8 cellular contexts compared by ENCODE assay signal in genomic region chr9:134698587-134699342, GRCh38. TPM values are rescaled to one million over a fixed set of nuclear protein-coding genes. Genes with fewer than 3 reads are reported as not detected.
DNase-seq lines count a peak whose midpoint lies in the region; ATAC-seq and TF ChIP-seq lines count a peak whose summit lies in the region.

No MANE protein-coding gene starts in this region.

- H3K27me3 ChIP-seq in HCT116 (ENCODE audit: insufficient read depth, low read length) (no peaks in the 10 kb centered on the region), PC-3 (ENCODE audit: low read length) (no peaks in the 10 kb centered on the region), left ventricle myocardium inferior (ENCODE audit: low read depth) (peaks cover 4% of the 10 kb centered on the region)

- RAD21 ChIA-PET in HCT116 (lab: Charles Lee; ENCODE audit: low non-redundant PET in 1 of 2, low total read pairs in 2 of 2, uncharacterized antibody in 2 of 2, unreplicated experiment in 2 of 2), result interaction anchor here in 1 of 2 experiments (1.5 kb wide), 1 partner anchor 41 kb away, joined by 7 read pairs; no protein-coding TSS in a partner anchor

- no peaks in the 10 kb centered on the region for H3F3A ChIP-seq in PC-3 (ENCODE audit: low read length, unreplicated experiment)

- no peaks in the 10 kb centered on the region for H3K9me3 Mint-ChIP-seq in activated naive CD8-positive, alpha-beta T cell treated with anti-CD3 and anti-CD28 coated beads, Interleukin-2, amount 10 ng/mL, durations not matched to agents 7 days and 5 days

- H2AFZ ChIP-seq in HCT116 (ENCODE audit: low read depth, low read length, poor library complexity, severe bottlenecking) (no peak overlapping the region), PC-3 (ENCODE audit: low read length) (no peak overlapping the region)

- H3K4me2 ChIP-seq in HCT116 (ENCODE audit: low read length), result no peak overlapping the region
- H3K4me2 ChIP-seq in PC-3 (ENCODE audit: low read length), result no peak overlapping the region

- DNase-seq in HCT116 (ENCODE audit: low read depth, low spot score), result peak; percentile 39
- DNase-seq in PC-3, result peak; percentile 52
- DNase-seq in activated naive CD8-positive, alpha-beta T cell treated with anti-CD3 and anti-CD28 coated beads, Interleukin-2, amount 10 ng/mL, durations not matched to agents 7 days and 5 days, result peak; percentile 69
- peak; percentile 67 for DNase-seq in left ventricle myocardium inferior
- peak; percentile 91 for DNase-seq in retina

- POLR2A ChIA-PET in HCT116 (lab: Charles Lee), result no interaction called here
- POLR2A ChIA-PET in PC-3 (lab: Charles Lee; ENCODE audit: unreplicated experiment), result no interaction called here
- POLR2A ChIA-PET in activated naive CD8-positive, alpha-beta T cell treated with anti-CD3 and anti-CD28 coated beads, Interleukin-2, amount 10 ng/mL, durations not matched to agents 7 days and 5 days (lab: Charles Lee), result no interaction called here

- H4K20me1 ChIP-seq in HCT116 (ENCODE audit: insufficient read depth), result no peaks in the 10 kb centered on the region
- H4K20me1 ChIP-seq in PC-3 (ENCODE audit: low read length), result no peaks in the 10 kb centered on the region

- no peaks in the 10 kb centered on the region for H3K9me3 ChIP-seq in HCT116 (ENCODE audit: control insufficient read depth in 1 of 2, insufficient read depth in 1 of 2, low read depth in 1 of 2, low read length in 2 of 2)
- no peaks in the 10 kb centered on the region for H3K9me3 ChIP-seq in PC-3 (ENCODE audit: low read length)
- H3K9me3 ChIP-seq in left ventricle myocardium inferior (replicated peaks), result no peaks in the 10 kb centered on the region

- H3K36me3 Mint-ChIP-seq in activated naive CD8-positive, alpha-beta T cell treated with anti-CD3 and anti-CD28 coated beads, Interleukin-2, amount 10 ng/mL, durations not matched to agents 7 days and 5 days, result no peaks in the 10 kb centered on the region

- TF ChIP-seq CTCF in C4-2B (conservative IDR thresholded peaks at IDR 0.05) (peak; percentile 98), HCT116 (IDR thresholded peaks at IDR 0.05 in 2 of 3, conservative IDR thresholded peaks at IDR 0.05 in 1 of 3; ENCODE audit: borderline replicate concordance in 1 of 3, insufficient read depth in 1 of 3, low read depth in 2 of 3, low read length in 2 of 3) (peak; percentile 89 to 94 (median 91)), PC-3 (conservative IDR thresholded peaks at IDR 0.05; ENCODE audit: low read depth, low read length) (peak; percentile 70), left ventricle myocardium inferior (IDR thresholded peaks at IDR 0.05; ENCODE audit: borderline replicate concordance) (peak; percentile 96)

- CTCF ChIA-PET in HCT116 (lab: Charles Lee), result interaction anchor here (0.6 to 2.4 kb wide), 7 partner anchors 9 to 1935 kb away, joined by 3 to 30 read pairs (median 3); no protein-coding TSS in a partner anchor
- CTCF ChIA-PET in PC-3 (lab: Charles Lee), result no interaction called here

- BruUV-seq in HCT116 (replicated peaks; lab: Mats Ljungman, UMichigan) (no TSS peak), PC-3 (replicated peaks; lab: Mats Ljungman, UMichigan) (no TSS peak)

- TF ChIP-seq RAD21 in HCT116 (IDR thresholded peaks at IDR 0.05; ENCODE audit: low read depth), result peak; percentile 91

- H3K9me2 ChIP-seq in HCT116 (ENCODE audit: insufficient read depth) (no peaks in the 10 kb centered on the region), PC-3 (replicated peaks; ENCODE audit: low read length) (no peaks in the 10 kb centered on the region)

- no peak for TF ChIP-seq POLR2A in HCT116 (IDR thresholded peaks at IDR 0.05; ENCODE audit: borderline replicate concordance, extremely low read depth, insufficient read depth, insufficient read length)

- H3K4me3 Mint-ChIP-seq in activated naive CD8-positive, alpha-beta T cell treated with anti-CD3 and anti-CD28 coated beads, Interleukin-2, amount 10 ng/mL, durations not matched to agents 7 days and 5 days, result no peak overlapping the region

- H3K4me3 ChIP-seq in HCT116 (replicated peaks in 1 of 2; ENCODE audit: low read depth in 1 of 2, low read length in 2 of 2) (no peak overlapping the region), PC-3 (ENCODE audit: low read length) (no peak overlapping the region), left ventricle myocardium inferior (no peak overlapping the region)

- H3K4me1 Mint-ChIP-seq in activated naive CD8-positive, alpha-beta T cell treated with anti-CD3 and anti-CD28 coated beads, Interleukin-2, amount 10 ng/mL, durations not matched to agents 7 days and 5 days, result no peaks in the 10 kb centered on the region

- no peak overlapping the region for H3K27ac Mint-ChIP-seq in activated naive CD8-positive, alpha-beta T cell treated with anti-CD3 and anti-CD28 coated beads, Interleukin-2, amount 10 ng/mL, durations not matched to agents 7 days and 5 days

- H3K79me2 ChIP-seq in HCT116 (ENCODE audit: insufficient read depth, low read length), result no peaks in the 10 kb centered on the region
- H3K79me2 ChIP-seq in PC-3 (ENCODE audit: low read length), result no peaks in the 10 kb centered on the region

- H3K9ac ChIP-seq in HCT116 (ENCODE audit: low read length) (no peak overlapping the region), PC-3 (ENCODE audit: low read length) (no peak overlapping the region)

- H3K27me3 Mint-ChIP-seq in activated naive CD8-positive, alpha-beta T cell treated with anti-CD3 and anti-CD28 coated beads, Interleukin-2, amount 10 ng/mL, durations not matched to agents 7 days and 5 days, result no peaks in the 10 kb centered on the region

- H3K4me1 ChIP-seq in HCT116 (ENCODE audit: control insufficient read depth in 1 of 2, insufficient read depth in 2 of 2, low read length in 2 of 2), result peaks cover 0 to 2% of the 10 kb centered on the region in 2 experiments; a peak in 1 of 4 replicates
- H3K4me1 ChIP-seq in PC-3 (ENCODE audit: insufficient read depth, low read length), result no peaks in the 10 kb centered on the region
- H3K4me1 ChIP-seq in left ventricle myocardium inferior, result peaks cover 31% of the 10 kb centered on the region

- intact Hi-C loops in HCT116 (cut with micrococcal nuclease) (loop anchor here (1.0 to 10.0 kb wide), 3 partner anchors 41 to 286 kb away; no protein-coding TSS in a partner anchor), PC-3 (cut with micrococcal nuclease) (no loop called here), left ventricle myocardium inferior (cut with micrococcal nuclease) (loop anchor here (10.0 kb wide), 1 partner anchor 286 kb away; no protein-coding TSS in a partner anchor)

- no peak overlapping the region for H3K27ac ChIP-seq in C4-2B
- H3K27ac ChIP-seq in HCT116 (ENCODE audit: low read depth, low read length), result no peak overlapping the region
- no peak overlapping the region for H3K27ac ChIP-seq in PC-3 (ENCODE audit: low read length)
- H3K27ac ChIP-seq in left ventricle myocardium inferior (replicated peaks), result peak overlapping the region; percentile 50

- H3K36me3 ChIP-seq in HCT116 (ENCODE audit: control insufficient read depth in 1 of 2, insufficient read depth in 2 of 2, low read length in 2 of 2) (no peaks in the 10 kb centered on the region), PC-3 (ENCODE audit: low read depth, low read length) (no peaks in the 10 kb centered on the region; the same call in 1 of the 2 replicates), left ventricle myocardium inferior (peaks cover 8% of the 10 kb centered on the region)

- ATAC-seq in HCT116 (peak; percentile 94), PC-3 (peak; percentile 76), GM18870 (IDR thresholded peaks at IDR 0.05; ENCODE audit: unreplicated experiment) (no peak), HG02840 (IDR thresholded peaks at IDR 0.05; ENCODE audit: low FRiP score, unreplicated experiment) (no peak)
- ATAC-seq in activated naive CD8-positive, alpha-beta T cell treated with anti-CD3 and anti-CD28 coated beads, Interleukin-2, amount 10 ng/mL, durations not matched to agents 7 days and 5 days (ENCODE audit: low read depth), result peak; percentile 55

TF ChIP-seq in HCT116, 20 proteins besides CTCF, POLR2A, EP300 and RAD21:
- TF ChIP-seq ELF1 (IDR thresholded peaks at IDR 0.05; ENCODE audit: borderline replicate concordance, low read depth) (no peak), SP1 (IDR thresholded peaks at IDR 0.05; ENCODE audit: low read depth) (no peak)
TF ChIP-seq in HCT116: peak in this region for 0.

RNA-seq across cellular contexts. Expression of gene COL5A1, which starts 57.2 kb away (rescaled TPM):
- total RNA-seq in HCT116 (2021; ENCODE audit: unreplicated experiment), result 0.30 TPM
- polyA plus RNA-seq in HCT116 (2012), result 0.02 and 0.04 TPM in 2 replicates
- 10.6 and 15.4 TPM in 2 replicates for total RNA-seq in PC-3 (2014; rRNA removed)
- under 1 TPM; 0.71 to 0.86 TPM for total RNA-seq in activated naive CD8-positive, alpha-beta T cell treated with anti-CD3 and anti-CD28 coated beads, Interleukin-2, amount 10 ng/mL, durations not matched to agents 7 days and 5 days
- 13.9 TPM for total RNA-seq in left ventricle myocardium inferior

Comparison
In these comparisons a context has a peak if more than half of its experiments do, and no peak if none do; other contexts are left out.
1. ATAC-seq: peak in HCT116 (single experiment), PC-3 (single experiment) and activated naive CD8-positive, alpha-beta T cell treated with anti-CD3 and anti-CD28 coated beads, Interleukin-2, amount 10 ng/mL, durations not matched to agents 7 days and 5 days (single experiment); none in GM18870 (single experiment) and HG02840 (single experiment).
2. DNase-seq: peak in every context shown above with its lines; median percentile 91 in retina; 69 in activated naive CD8-positive, alpha-beta T cell treated with anti-CD3 and anti-CD28 coated beads, Interleukin-2, amount 10 ng/mL, durations not matched to agents 7 days and 5 days; 67 in left ventricle myocardium inferior; 52 in PC-3; 39 in HCT116.
3. Peak in every context shown above with its lines, with median percentiles within 50 percentile points of each other: CTCF ChIP-seq.